12 cellular contexts compared by ENCODE assay signal in genomic region chr3:150059241-150059640, GRCh38.
"Had no signal": no experiment of that assay in that cellular context is flagged by ENCODE, and none has a peak within 500 bp of the region (broad histone marks: within the 10 kb centered on the region; RNA-seq: fewer than 3 reads in every experiment).

No MANE protein-coding gene starts in this region.

- H3K9me3 Mint-ChIP-seq: activated T-cell treated with anti-CD3 and anti-CD28 coated beads, Interleukin-2, amount 50 U/mL, for 4 hours; naive thymus-derived CD8-positive, alpha-beta T cell had no signal

- H3K27ac ChIP-seq: esophagus muscularis mucosa, prostate gland, suprapubic skin had no signal

- H3K4me3 Mint-ChIP-seq: activated naive CD8-positive, alpha-beta T cell; activated T-cell treated with anti-CD3 and anti-CD28 coated beads, Interleukin-2, amount 50 U/mL, for 4 hours; naive thymus-derived CD8-positive, alpha-beta T cell had no signal

- H3K9me3 ChIP-seq: esophagus muscularis mucosa, prostate gland, suprapubic skin had no signal

- H3K36me3 ChIP-seq: esophagus muscularis mucosa, prostate gland, suprapubic skin had no signal

- H3K36me3 Mint-ChIP-seq: activated naive CD8-positive, alpha-beta T cell; naive thymus-derived CD8-positive, alpha-beta T cell had no signal

- H3K4me1 ChIP-seq: prostate gland had no signal

- DNase-seq: activated CD4-positive, alpha-beta T cell treated with anti-CD3 and anti-CD28 coated beads, Interleukin-2, amount 50 U/mL, for 48 hours; activated CD4-positive, CD25-positive, alpha-beta regulatory T cell treated with anti-CD3 and anti-CD28 coated beads, Interleukin-2, amount 50 U/mL, for 72 hours; activated gamma-delta T cell; activated T-cell treated with anti-CD3 and anti-CD28 coated beads, Interleukin-2, amount 50 U/mL, for 4 hours; foreskin fibroblast; naive thymus-derived CD8-positive, alpha-beta T cell; stimulated activated CD4-positive, alpha-beta T cell treated with anti-CD3 and anti-CD28 coated beads, Interleukin-2, amount 100 ng/mL, for 48 hours; stimulated activated naive CD4-positive, alpha-beta T cell treated with Interleukin-2 at 50 U/mL for 16 hours had no signal

- H3K27me3 ChIP-seq: esophagus muscularis mucosa, suprapubic skin had no signal

- H3K4me1 Mint-ChIP-seq: naive thymus-derived CD8-positive, alpha-beta T cell had no signal

- H3K4me3 ChIP-seq: esophagus muscularis mucosa, prostate gland, suprapubic skin had no signal

- H3K27ac Mint-ChIP-seq: activated naive CD8-positive, alpha-beta T cell; naive thymus-derived CD8-positive, alpha-beta T cell had no signal
